8 cellular contexts compared by ENCODE assay signal in the genomic region with DNA sequence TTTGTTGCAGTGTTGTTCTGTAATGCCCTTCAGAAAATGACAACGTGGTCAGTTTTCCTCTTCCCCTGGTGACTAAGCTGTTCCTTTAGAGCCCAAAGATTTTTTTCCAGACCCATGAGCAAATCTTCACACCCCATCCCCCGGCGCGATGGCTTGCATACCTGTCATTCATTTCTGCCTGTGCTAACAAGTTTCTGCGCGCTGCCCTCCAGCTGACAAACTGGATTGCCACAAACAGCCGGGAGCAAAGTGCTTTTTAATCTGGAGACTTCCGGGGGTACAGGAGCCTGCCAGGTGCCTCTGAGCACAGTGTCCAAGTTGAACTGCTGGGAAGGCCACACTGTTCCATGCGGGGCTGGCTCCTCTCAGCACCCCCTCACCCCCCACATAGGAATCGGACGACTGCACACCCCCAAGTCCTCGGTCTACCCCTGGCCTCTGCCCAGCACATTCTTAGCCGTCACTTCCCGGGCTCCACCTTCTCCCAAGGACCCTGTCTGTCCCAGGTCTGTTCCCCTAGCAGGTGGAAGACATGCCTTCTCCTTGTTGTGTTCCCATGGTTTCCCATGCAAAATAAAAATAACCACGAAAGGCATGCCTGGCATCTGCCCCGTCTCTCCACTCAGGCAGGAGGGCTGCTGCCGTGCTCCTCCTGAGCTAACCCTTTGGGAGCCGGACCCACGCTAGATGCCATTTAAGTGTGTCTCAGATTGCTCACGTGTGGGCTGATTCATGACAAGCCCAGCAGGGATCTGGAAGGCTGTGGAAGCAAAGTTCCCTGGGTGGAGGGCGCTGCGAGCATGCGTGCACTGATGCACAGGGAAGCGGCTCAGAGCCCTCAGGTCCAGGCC. TPM values are rescaled to one million over a fixed set of nuclear protein-coding genes. Genes with fewer than 3 reads are reported as not detected.
DNase-seq lines count a peak whose midpoint lies in the region; ATAC-seq and TF ChIP-seq lines count a peak whose summit lies in the region.

No MANE protein-coding gene starts in this region.

- no peaks in the 10 kb centered on the region for H3F3A ChIP-seq in MM.1S (ENCODE audit: insufficient read depth, low read length)

- no peaks in the 10 kb centered on the region for H3K36me3 ChIP-seq in breast epithelium
- H3K36me3 ChIP-seq in kidney epithelial cell (ENCODE audit: control insufficient read depth, insufficient read depth, low read length), result peaks cover 2% of the 10 kb centered on the region
- no peaks in the 10 kb centered on the region for H3K36me3 ChIP-seq in MM.1S (replicated peaks; ENCODE audit: insufficient read depth, low read length)

- no peak overlapping the region for H3K4me3 Mint-ChIP-seq in stimulated activated naive B cell treated with anti-CD40 and anti-IgM and Interleukin-4, amounts not matched to agents 10 μg/mL and 1 μg/mL and 100 μg/mL, for 72 hours

- DNase-seq in HK-2 (ENCODE audit: unreplicated experiment) (peak; percentile 82), breast epithelium (ENCODE audit: low spot score in 2 of 2) (peak; percentile 81 to 94), kidney epithelial cell (ENCODE audit: low read depth) (peak; percentile 71), MM.1S (no peak), HCEC 1CT (no peak)
- no peak for DNase-seq in stimulated activated naive B cell treated with anti-CD40 and anti-IgM and Interleukin-4, amounts not matched to agents 10 μg/mL and 1 μg/mL and 100 μg/mL, for 72 hours
- no peak for DNase-seq in NK-92 treated with Interleukin-12 subunit alpha and Interleukin-12 subunit beta, amount 100 ng/mL, for 24 hours (lab: John Stamatoyannopoulos, UW)

- no peaks in the 10 kb centered on the region for H3K27me3 ChIP-seq in breast epithelium
- H3K27me3 ChIP-seq in kidney epithelial cell (ENCODE audit: control insufficient read depth, insufficient read depth, low read length), result no peaks in the 10 kb centered on the region
- no peaks in the 10 kb centered on the region for H3K27me3 ChIP-seq in MM.1S (replicated peaks; ENCODE audit: insufficient read depth, low read length)

- no peak for TF ChIP-seq POLR2A in breast epithelium (IDR thresholded peaks at IDR 0.05)

- H3K9me3 Mint-ChIP-seq in stimulated activated naive B cell treated with anti-CD40 and anti-IgM and Interleukin-4, amounts not matched to agents 10 μg/mL and 1 μg/mL and 100 μg/mL, for 72 hours, result no peaks in the 10 kb centered on the region

- H2AFZ ChIP-seq in MM.1S (ENCODE audit: low read length), result no peak overlapping the region

- no peaks in the 10 kb centered on the region for H3K9me3 ChIP-seq in breast epithelium
- H3K9me3 ChIP-seq in MM.1S (replicated peaks; ENCODE audit: insufficient read depth, low read length), result no peaks in the 10 kb centered on the region

- intact Hi-C loops in breast epithelium (cut with DNase I; ENCODE audit: low total_unique reads), result loop anchor here (5.0 kb wide), 1 partner anchor 1183 kb away; no protein-coding TSS in a partner anchor

- H3K4me3 ChIP-seq in breast epithelium (peak overlapping the region in 1 of 3 donors; percentile 31), kidney epithelial cell (ENCODE audit: low read depth, low read length) (no peak overlapping the region), MM.1S (ENCODE audit: low read length) (no peak overlapping the region)

- peaks cover 1 to 3% of the 10 kb centered on the region in 2 donors for H3K36me3 Mint-ChIP-seq in stimulated activated naive B cell treated with anti-CD40 and anti-IgM and Interleukin-4, amounts not matched to agents 10 μg/mL and 1 μg/mL and 100 μg/mL, for 72 hours

- no peaks in the 10 kb centered on the region for H4K20me1 ChIP-seq in MM.1S (ENCODE audit: insufficient read depth, low read length)

- H3K79me2 ChIP-seq in MM.1S (ENCODE audit: low read length), result no peaks in the 10 kb centered on the region

- H3K27me3 Mint-ChIP-seq in stimulated activated naive B cell treated with anti-CD40 and anti-IgM and Interleukin-4, amounts not matched to agents 10 μg/mL and 1 μg/mL and 100 μg/mL, for 72 hours, result no peaks in the 10 kb centered on the region

- no peak for ATAC-seq in stimulated activated naive B cell treated with anti-CD40 and anti-IgM and Interleukin-4, amounts not matched to agents 10 μg/mL and 1 μg/mL and 100 μg/mL, for 72 hours (replicated peaks)
- ATAC-seq in GM21576 (IDR thresholded peaks at IDR 0.05; ENCODE audit: unreplicated experiment), result no peak

- H3K4me2 ChIP-seq in MM.1S (ENCODE audit: low read depth, low read length), result no peak overlapping the region

- H3K27ac ChIP-seq in breast epithelium (peak overlapping the region; percentile 85 to 88), MM.1S (ENCODE audit: low read length) (no peak overlapping the region)

- peak overlapping the region; percentile 42 for H3K27ac Mint-ChIP-seq in stimulated activated naive B cell treated with anti-CD40 and anti-IgM and Interleukin-4, amounts not matched to agents 10 μg/mL and 1 μg/mL and 100 μg/mL, for 72 hours

- no peaks in the 10 kb centered on the region for H3K9me2 ChIP-seq in MM.1S (replicated peaks; ENCODE audit: insufficient read depth, low read length)

- no peaks in the 10 kb centered on the region for H3K4me1 Mint-ChIP-seq in stimulated activated naive B cell treated with anti-CD40 and anti-IgM and Interleukin-4, amounts not matched to agents 10 μg/mL and 1 μg/mL and 100 μg/mL, for 72 hours

- no peak overlapping the region for H3K9ac ChIP-seq in MM.1S (ENCODE audit: low read length)

- TF ChIP-seq CTCF in breast epithelium (IDR thresholded peaks at IDR 0.05), result no peak
- no peak for TF ChIP-seq CTCF in kidney epithelial cell (IDR thresholded peaks at IDR 0.05; ENCODE audit: insufficient read depth, low read length, poor library complexity, severe bottlenecking)
- TF ChIP-seq CTCF in MM.1S (IDR thresholded peaks at IDR 0.05; ENCODE audit: low read length), result no peak

- no peaks in the 10 kb centered on the region for H3K4me1 ChIP-seq in breast epithelium
- no peaks in the 10 kb centered on the region for H3K4me1 ChIP-seq in MM.1S (ENCODE audit: low read length)

RNA-seq across cellular contexts. Expression of a gene that starts 14.1 kb away (rescaled TPM):
- 10 to 100 TPM; 14.4 to 15.1 (median 14.7) TPM for total RNA-seq in breast epithelium
- total RNA-seq in kidney epithelial cell, result 10.2 and 12.1 TPM in 2 replicates

Comparison
In these comparisons a context has a peak if more than half of its experiments do, and no peak if none do; other contexts are left out.
1. DNase-seq: peak in HK-2 (single experiment), breast epithelium (2 of 2) and kidney epithelial cell (single experiment); none in stimulated activated naive B cell treated with anti-CD40 and anti-IgM and Interleukin-4, amounts not matched to agents 10 μg/mL and 1 μg/mL and 100 μg/mL, for 72 hours (single experiment), MM.1S (single experiment), NK-92 treated with Interleukin-12 subunit alpha and Interleukin-12 subunit beta, amount 100 ng/mL, for 24 hours (single experiment) and HCEC 1CT (single experiment).